9 cellular contexts compared by ENCODE assay signal in genomic region chr15:79977431-79977940, GRCh38. TPM values are rescaled to one million over a fixed set of nuclear protein-coding genes. Genes with fewer than 3 reads are reported as not detected.
A peak's percentile ranks its signal among the peaks of the same experiment; 100 is the strongest.
DNase-seq lines count a peak whose midpoint lies in the region; ATAC-seq and TF ChIP-seq lines count a peak whose summit lies in the region.
"Had no signal": no experiment of that assay in that cellular context is flagged by ENCODE, and none has a peak within 500 bp of the region (broad histone marks: within the 10 kb centered on the region; RNA-seq: fewer than 3 reads in every experiment).

No MANE protein-coding gene starts in this region.

- peak overlapping the region; percentile 27 for H3K27ac ChIP-seq in substantia nigra (ENCODE audit: low read depth, low read length, poor library complexity, severe bottlenecking)

- no peak for DNase-seq in activated naive CD4-positive, alpha-beta T cell treated with anti-CD3 and anti-CD28 coated beads, Interleukin-2, amount 10 ng/mL, durations not matched to agents 7 days and 5 days
- DNase-seq in activated B cell treated with CpG ODN at 0.5 μM for 24 hours (peak; percentile 47), substantia nigra (lab: John Stamatoyannopoulos, UW) (peak in 5 of 49 donors; percentile 6 to 23 (median 10)), NCI-H1930 (lab: John Stamatoyannopoulos, UW) (no peak), NCI-H524 treated with DMSO at 0.1 percent for 48 hours (lab: John Stamatoyannopoulos, UW) (no peak)

- H3K36me3 Mint-ChIP-seq in activated naive CD4-positive, alpha-beta T cell treated with anti-CD3 and anti-CD28 coated beads, Interleukin-2, amount 50 U/mL, for 24 hours = no peaks in the 10 kb centered on the region
- H3K36me3 Mint-ChIP-seq in activated naive CD4-positive, alpha-beta T cell treated with anti-CD3 and anti-CD28 coated beads, Interleukin-2, amount 10 ng/mL, durations not matched to agents 7 days and 5 days = no peaks in the 10 kb centered on the region
- no peaks in the 10 kb centered on the region for H3K36me3 Mint-ChIP-seq in activated B cell treated with CpG ODN at 0.5 μM for 24 hours (ENCODE audit: low read depth)

- H3K9me3 Mint-ChIP-seq in activated naive CD4-positive, alpha-beta T cell treated with anti-CD3 and anti-CD28 coated beads, Interleukin-2, amount 50 U/mL, for 24 hours = no peaks in the 10 kb centered on the region
- H3K9me3 Mint-ChIP-seq in activated naive CD4-positive, alpha-beta T cell treated with anti-CD3 and anti-CD28 coated beads, Interleukin-2, amount 10 ng/mL, durations not matched to agents 7 days and 5 days = no peaks in the 10 kb centered on the region
- H3K9me3 Mint-ChIP-seq in activated B cell treated with CpG ODN at 0.5 μM for 24 hours = no peaks in the 10 kb centered on the region

- CTCF ChIA-PET in activated naive CD4-positive, alpha-beta T cell treated with anti-CD3 and anti-CD28 coated beads, Interleukin-2, amount 10 ng/mL, durations not matched to agents 7 days and 5 days (lab: Charles Lee) = interaction anchor here (1.3 to 2.3 kb wide), 2 partner anchors 16 to 82 kb away, joined by 3 to 7 read pairs; no protein-coding TSS in a partner anchor
- CTCF ChIA-PET in activated B cell treated with CpG ODN at 0.5 μM for 24 hours (lab: Charles Lee) = interaction anchor here (1.8 to 3.6 kb wide), 2 partner anchors 16 to 54 kb away, joined by 5 to 22 read pairs; no protein-coding TSS in a partner anchor

- H3K4me1 Mint-ChIP-seq in activated naive CD4-positive, alpha-beta T cell treated with anti-CD3 and anti-CD28 coated beads, Interleukin-2, amount 50 U/mL, for 24 hours = peaks cover 39% of the 10 kb centered on the region
- peaks cover 25% of the 10 kb centered on the region for H3K4me1 Mint-ChIP-seq in activated naive CD4-positive, alpha-beta T cell treated with anti-CD3 and anti-CD28 coated beads, Interleukin-2, amount 10 ng/mL, durations not matched to agents 7 days and 5 days
- H3K4me1 Mint-ChIP-seq in activated B cell treated with CpG ODN at 0.5 μM for 24 hours = peaks cover 79% of the 10 kb centered on the region

- ATAC-seq in HG03196 (IDR thresholded peaks at IDR 0.05; ENCODE audit: unreplicated experiment) (peak; percentile 43), activated B cell treated with CpG ODN at 0.5 μM for 24 hours (ENCODE audit: low read depth) (peak; percentile 67), HG03095 (IDR thresholded peaks at IDR 0.05; ENCODE audit: unreplicated experiment) (no peak)

- intact Hi-C loops in activated B cell treated with CpG ODN at 0.5 μM for 24 hours (cut with micrococcal nuclease) = loop anchor here (1.0 to 10.0 kb wide), 3 partner anchors 54 to 1317 kb away; no protein-coding TSS in a partner anchor

- H3K4me3 Mint-ChIP-seq in activated naive CD4-positive, alpha-beta T cell treated with anti-CD3 and anti-CD28 coated beads, Interleukin-2, amount 50 U/mL, for 24 hours = no peak overlapping the region
- no peak overlapping the region for H3K4me3 Mint-ChIP-seq in activated naive CD4-positive, alpha-beta T cell treated with anti-CD3 and anti-CD28 coated beads, Interleukin-2, amount 10 ng/mL, durations not matched to agents 7 days and 5 days
- peak overlapping the region; percentile 83 for H3K4me3 Mint-ChIP-seq in activated B cell treated with CpG ODN at 0.5 μM for 24 hours

- H3K27ac Mint-ChIP-seq in activated naive CD4-positive, alpha-beta T cell treated with anti-CD3 and anti-CD28 coated beads, Interleukin-2, amount 50 U/mL, for 24 hours = peak overlapping the region; percentile 55
- H3K27ac Mint-ChIP-seq in activated naive CD4-positive, alpha-beta T cell treated with anti-CD3 and anti-CD28 coated beads, Interleukin-2, amount 10 ng/mL, durations not matched to agents 7 days and 5 days = no peak overlapping the region
- H3K27ac Mint-ChIP-seq in activated B cell treated with CpG ODN at 0.5 μM for 24 hours = peak overlapping the region; percentile 94

- H3K27me3 Mint-ChIP-seq in activated naive CD4-positive, alpha-beta T cell treated with anti-CD3 and anti-CD28 coated beads, Interleukin-2, amount 50 U/mL, for 24 hours = no peaks in the 10 kb centered on the region
- no peaks in the 10 kb centered on the region for H3K27me3 Mint-ChIP-seq in activated naive CD4-positive, alpha-beta T cell treated with anti-CD3 and anti-CD28 coated beads, Interleukin-2, amount 10 ng/mL, durations not matched to agents 7 days and 5 days
- no peaks in the 10 kb centered on the region for H3K27me3 Mint-ChIP-seq in activated B cell treated with CpG ODN at 0.5 μM for 24 hours

- POLR2A ChIA-PET in activated B cell treated with CpG ODN at 0.5 μM for 24 hours (lab: Charles Lee) = interaction anchor here (0.6 to 3.6 kb wide), 15 partner anchors 8 to 122 kb away, joined by 3 to 66 read pairs (median 4); partner anchors contain the start of genes BCL2A1 and MTHFS

- no peak for TF ChIP-seq CTCF in activated B cell treated with CpG ODN at 0.5 μM for 24 hours (IDR thresholded peaks at IDR 0.05)

RNA-seq across cellular contexts. Expression of gene BCL2A1, which starts 6.5 kb away (rescaled TPM):
- total RNA-seq in activated B cell treated with CpG ODN at 0.5 μM for 24 hours = 181 and 189 TPM in 2 replicates
- total RNA-seq: fibroblast of villous mesenchyme had no signal
